In genomic region chr9:35490155-35490909, GRCh38 we compare ENCODE assay signal across 8 cellular contexts. TPM values are rescaled to one million over a fixed set of nuclear protein-coding genes. Genes with fewer than 3 reads are reported as not detected.
DNase-seq lines count a peak whose midpoint lies in the region; ATAC-seq and TF ChIP-seq lines count a peak whose summit lies in the region.

No MANE protein-coding gene starts in this region.

- intact Hi-C loops in sciatic nerve (cut with DNase I) = no loop called here

- no peaks in the 10 kb centered on the region for H3K27me3 ChIP-seq in iPS DF 6.9 (ENCODE audit: control insufficient read depth, insufficient read depth, low read length)

- H3K4me3 ChIP-seq in iPS DF 6.9 (ENCODE audit: low read length) = peak overlapping the region; percentile 71

- ATAC-seq in sciatic nerve (peak; percentile 51), HG03045 (IDR thresholded peaks at IDR 0.05; ENCODE audit: unreplicated experiment) (no peak)

- peak overlapping the region; percentile 65 for H3K27ac ChIP-seq in C4-2B
- H3K27ac ChIP-seq in iPS DF 6.9 (ENCODE audit: low read length) = no peak overlapping the region

- no CpG with 5 or more reads among the region's 44 CpGs for WGBS in iPS DF 6.9 (ENCODE audit: insufficient coverage, insufficient read length)

- 0 out of 2 replicates have a peak, but pooled peaks cover 2% of the 10 kb centered on the region for H3K4me1 ChIP-seq in iPS DF 6.9 (ENCODE audit: control insufficient read depth, insufficient read depth, low read length)

- no peaks in the 10 kb centered on the region for H3K36me3 ChIP-seq in iPS DF 6.9 (ENCODE audit: control insufficient read depth, insufficient read depth, low read length)

- H3K9me3 ChIP-seq in iPS DF 6.9 (ENCODE audit: control insufficient read depth, insufficient read depth, low read length) = no peaks in the 10 kb centered on the region

- TF ChIP-seq CTCF in C4-2B (conservative IDR thresholded peaks at IDR 0.05) = 0 out of 2 replicates have a peak, but pooled peaks have one; percentile 2

- peak; percentile 39 for DNase-seq in HK-2 (ENCODE audit: unreplicated experiment)
- DNase-seq in anterior cingulate cortex (lab: John Stamatoyannopoulos, UW) = peak in 38 of 58 donors; percentile 13 to 71 (median 49)
- DNase-seq in iPS DF 6.9 (ENCODE audit: low read depth, low spot score) = no peak
- DNase-seq in sciatic nerve (ENCODE audit: low spot score) = peak; percentile 76
- DNase-seq in mesenteric fat pad (ENCODE audit: low spot score) = no peak
- no peak for DNase-seq in NCI-H1436 treated with DMSO at 0.1 percent for 48 hours (lab: John Stamatoyannopoulos, UW)

RNA-seq across cellular contexts. Expression of gene RUSC2, which starts 0.4 kb away (rescaled TPM):
- total RNA-seq in sciatic nerve (45.7 TPM), mesenteric fat pad (40.2 TPM)

Comparison
In these comparisons a context has a peak if more than half of its experiments do, and no peak if none do; other contexts are left out.
1. DNase-seq: peak in HK-2 (single experiment), anterior cingulate cortex (38 of 58) and sciatic nerve (single experiment); none in iPS DF 6.9 (single experiment), mesenteric fat pad (single experiment) and NCI-H1436 treated with DMSO at 0.1 percent for 48 hours (single experiment).